ENCODE assay signal across 18 cellular contexts in the genomic region with DNA sequence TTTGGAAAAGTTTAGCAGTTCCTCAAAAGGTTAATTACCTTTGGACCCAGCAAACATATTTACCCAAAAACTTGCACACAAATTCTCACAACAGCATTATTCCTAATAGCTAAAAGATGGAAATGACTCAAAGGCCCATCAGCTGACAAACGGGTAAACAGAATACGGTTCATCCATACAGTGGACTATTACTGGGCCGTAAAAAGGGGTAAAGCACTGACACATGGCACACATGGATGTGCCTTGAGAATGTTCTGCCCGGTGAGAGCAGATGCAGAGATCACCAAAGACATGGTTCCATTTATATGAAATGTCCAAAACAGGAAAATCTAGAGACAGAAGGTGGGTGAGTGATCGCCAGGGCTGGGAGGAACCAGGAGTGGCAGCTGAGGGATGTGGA.
"Had no signal": no experiment of that assay in that cellular context is flagged by ENCODE, and none has a peak within 500 bp of the region (broad histone marks: within the 10 kb centered on the region; RNA-seq: fewer than 3 reads in every experiment).

No MANE protein-coding gene starts in this region.

- DNase-seq: dorsolateral prefrontal cortex; effector CD4-positive, alpha-beta T cell; foreskin fibroblast; gastrocnemius medialis; natural killer cell; nucleus accumbens; psoas muscle; right cardiac atrium; spleen; stimulated activated CD4-positive, alpha-beta T cell treated with anti-CD3 and anti-CD28 coated beads, Interleukin-4, amount 100 ng/mL, for 4 hours; stimulated activated naive CD8-positive, alpha-beta T cell treated with anti-CD3 and anti-CD28 coated beads, Interleukin-15, Interleukin-2, amounts not matched to agents 100 U/mL and 50 U/mL, for 24 hours; substantia nigra; testis had no signal

- H3K27ac Mint-ChIP-seq: memory B cell; stimulated activated memory B cell treated with anti-CD40 and anti-IgM and Interleukin-4, amounts not matched to agents 10 μg/mL and 1 μg/mL and 100 μg/mL, for 72 hours; type B pancreatic cell had no signal

- ATAC-seq: esophagus mucosa; gastrocnemius medialis; natural killer cell; psoas muscle; right cardiac atrium; stimulated activated memory B cell treated with anti-CD40 and anti-IgM and Interleukin-4, amounts not matched to agents 10 μg/mL and 1 μg/mL and 100 μg/mL, for 72 hours; stimulated activated naive CD8-positive, alpha-beta T cell treated with anti-CD3 and anti-CD28 coated beads, Interleukin-15, Interleukin-2, amounts not matched to agents 100 U/mL and 50 U/mL, for 24 hours had no signal

- H3K4me1 Mint-ChIP-seq: neural crest cell had no signal

- H3K4me3 Mint-ChIP-seq: memory B cell; natural killer cell; neural crest cell; stimulated activated memory B cell treated with anti-CD40 and anti-IgM and Interleukin-4, amounts not matched to agents 10 μg/mL and 1 μg/mL and 100 μg/mL, for 72 hours; type B pancreatic cell had no signal

- H3K36me3 Mint-ChIP-seq: natural killer cell had no signal

- H3K27me3 Mint-ChIP-seq: memory B cell; stimulated activated memory B cell treated with anti-CD40 and anti-IgM and Interleukin-4, amounts not matched to agents 10 μg/mL and 1 μg/mL and 100 μg/mL, for 72 hours; type B pancreatic cell had no signal

- H3K9me3 Mint-ChIP-seq: natural killer cell, neural crest cell, type B pancreatic cell had no signal
